In genomic region chr18:22703883-22704626, GRCh38 we compare ENCODE assay signal across 8 cellular contexts.
DNase-seq lines count a peak whose midpoint lies in the region; ATAC-seq, FAIRE-seq and TF ChIP-seq lines count a peak whose summit lies in the region.

No MANE protein-coding gene starts in this region.

- DNase-seq in D341Med (ENCODE audit: low spot score) (peak; percentile 68), LNCaP clone FGC (ENCODE audit: low read depth) (peak; percentile 27), globus pallidus (ENCODE audit: low spot score) (peak; percentile 40), pulmonary artery endothelial cell (ENCODE audit: low read depth, low spot score) (peak; percentile 40), NCI-H510A (lab: John Stamatoyannopoulos, UW) (no peak)
- no peak for DNase-seq in activated T-cell treated with anti-CD3 and anti-CD28 coated beads, Interleukin-2, amount 50 U/mL, for 1 hour

- ATAC-seq in GM19328 (IDR thresholded peaks at IDR 0.05; ENCODE audit: unreplicated experiment) = peak; percentile 60

- FAIRE-seq in TTC549 (lab: Jason Lieb, UNC) = peak; percentile 26

- no peak overlapping the region for H3K4me3 ChIP-seq in LNCaP clone FGC (ENCODE audit: low read depth, low read length)

- TF ChIP-seq CTCF in LNCaP clone FGC (IDR thresholded peaks at IDR 0.05; ENCODE audit: control insufficient read depth, extremely low read depth, insufficient read depth) = peak; percentile 79

Comparison
In these comparisons a context has a peak if more than half of its experiments do, and no peak if none do; other contexts are left out.
1. DNase-seq: peak in D341Med (single experiment), LNCaP clone FGC (single experiment), globus pallidus (single experiment) and pulmonary artery endothelial cell (single experiment); none in NCI-H510A (single experiment) and activated T-cell treated with anti-CD3 and anti-CD28 coated beads, Interleukin-2, amount 50 U/mL, for 1 hour (single experiment).